9 cellular contexts compared by ENCODE assay signal in genomic region chr12:51962-52361, GRCh38. TPM values are rescaled to one million over a fixed set of nuclear protein-coding genes. Genes with fewer than 3 reads are reported as not detected.
DNase-seq lines count a peak whose midpoint lies in the region; ATAC-seq and TF ChIP-seq lines count a peak whose summit lies in the region.
"Not testable (repeated sequence)": the region's sequence is repeated elsewhere in the genome, so short reads cannot be mapped to it uniquely, and the experiment has no call there.
"Had no signal": no experiment of that assay in that cellular context is flagged by ENCODE, and none has a peak within 500 bp of the region (broad histone marks: within the 10 kb centered on the region; RNA-seq: fewer than 3 reads in every experiment).

No MANE protein-coding gene starts in this region.

- peaks cover 14% of the 10 kb centered on the region for H3K27me3 Mint-ChIP-seq in activated CD4-positive, alpha-beta T cell treated with anti-CD3 and anti-CD28 coated beads, Interleukin-2, amount 10 ng/mL, durations not matched to agents 24 days and 14 days
- peaks cover 36% of the 10 kb centered on the region for H3K27me3 Mint-ChIP-seq in endodermal cell (ENCODE audit: insufficient read depth)
- H3K27me3 Mint-ChIP-seq in neural crest cell (ENCODE audit: low read depth), result peaks cover 74% of the 10 kb centered on the region

- H3K36me3 Mint-ChIP-seq in activated CD4-positive, alpha-beta T cell treated with anti-CD3 and anti-CD28 coated beads, Interleukin-2, amount 10 ng/mL, durations not matched to agents 24 days and 14 days (ENCODE audit: low read depth); endodermal cell (ENCODE audit: low read depth); neural crest cell (ENCODE audit: low read depth): not testable (repeated sequence)

- H3K4me2 ChIP-seq in PC-3 (ENCODE audit: low read length), result not testable (repeated sequence)

- H3K4me3 Mint-ChIP-seq in activated CD4-positive, alpha-beta T cell treated with anti-CD3 and anti-CD28 coated beads, Interleukin-2, amount 10 ng/mL, durations not matched to agents 24 days and 14 days; endodermal cell; neural crest cell: not testable (repeated sequence)

- not testable (repeated sequence) for H4K20me1 ChIP-seq in PC-3 (ENCODE audit: low read length)

- H2AFZ ChIP-seq in PC-3 (ENCODE audit: low read length), result not testable (repeated sequence)

- H3K9me3 Mint-ChIP-seq in activated CD4-positive, alpha-beta T cell treated with anti-CD3 and anti-CD28 coated beads, Interleukin-2, amount 10 ng/mL, durations not matched to agents 24 days and 14 days; neural crest cell: not testable (repeated sequence)
- peaks cover 11% of the 10 kb centered on the region for H3K9me3 Mint-ChIP-seq in endodermal cell

- H3K9me2 ChIP-seq in PC-3 (replicated peaks; ENCODE audit: low read length), result not testable (repeated sequence)

- H3K9me3 ChIP-seq in PC-3 (ENCODE audit: low read length); endodermal cell (ENCODE audit: control insufficient read depth, low read length); spleen; aorta (ENCODE audit: control insufficient read depth, low read length): not testable (repeated sequence)

- H3K4me1 Mint-ChIP-seq in activated CD4-positive, alpha-beta T cell treated with anti-CD3 and anti-CD28 coated beads, Interleukin-2, amount 10 ng/mL, durations not matched to agents 24 days and 14 days; endodermal cell; neural crest cell: not testable (repeated sequence)

- peaks cover 46% of the 10 kb centered on the region for H3K27me3 ChIP-seq in PC-3 (ENCODE audit: low read length)
- peaks cover 12% of the 10 kb centered on the region for H3K27me3 ChIP-seq in endodermal cell (ENCODE audit: control insufficient read depth, insufficient read depth, low read length, poor library complexity, severe bottlenecking)
- H3K27me3 ChIP-seq in spleen (replicated peaks in 1 of 7), result peaks cover 3 to 61% (median 39%) of the 10 kb centered on the region in 7 donors
- not testable (repeated sequence) for H3K27me3 ChIP-seq in aorta (ENCODE audit: control insufficient read depth in 1 of 2, insufficient read depth in 2 of 2, low read length in 1 of 2)

- not testable (repeated sequence) for H3K4me3 ChIP-seq in PC-3 (ENCODE audit: low read length); endodermal cell (ENCODE audit: low read length); spleen; aorta (ENCODE audit: low read length in 2 of 2)

- not testable (repeated sequence) for H3K4me1 ChIP-seq in PC-3 (ENCODE audit: insufficient read depth, low read length); endodermal cell (ENCODE audit: control insufficient read depth, insufficient read depth, low read length); spleen; aorta (ENCODE audit: control insufficient read depth in 1 of 2, insufficient read depth in 2 of 2, low read length in 2 of 2)

- H3F3A ChIP-seq in PC-3 (ENCODE audit: low read length, unreplicated experiment), result not testable (repeated sequence)

- H3K79me2 ChIP-seq in PC-3 (ENCODE audit: low read length), result not testable (repeated sequence)

- not testable (repeated sequence) for H3K27ac ChIP-seq in PC-3 (ENCODE audit: low read length); endodermal cell (ENCODE audit: low read depth, low read length); spleen; aorta (ENCODE audit: low read depth in 1 of 2, low read length in 2 of 2)

- not testable (repeated sequence) for TF ChIP-seq POLR2A in spleen (IDR thresholded peaks at IDR 0.05)

- H3K27ac Mint-ChIP-seq in activated CD4-positive, alpha-beta T cell treated with anti-CD3 and anti-CD28 coated beads, Interleukin-2, amount 10 ng/mL, durations not matched to agents 24 days and 14 days; endodermal cell; neural crest cell (ENCODE audit: unreplicated experiment): not testable (repeated sequence)

- TF ChIP-seq CTCF in PC-3 (conservative IDR thresholded peaks at IDR 0.05; ENCODE audit: low read depth, low read length); endodermal cell (conservative IDR thresholded peaks at IDR 0.05); neural crest cell (conservative IDR thresholded peaks at IDR 0.05); spleen (IDR thresholded peaks at IDR 0.05 in 8 of 11, conservative IDR thresholded peaks at IDR 0.05 in 3 of 11): not testable (repeated sequence)

- ATAC-seq in PC-3, result not testable (repeated sequence)
- ATAC-seq in aorta (ENCODE audit: low FRiP score), result peak; percentile 3

- POLR2A ChIA-PET in PC-3 (lab: Charles Lee; ENCODE audit: unreplicated experiment), result not testable (repeated sequence)

- 84 to 88% methylated on average over 6 of the region's 6 CpGs for WGBS in endodermal cell (ENCODE audit: insufficient coverage in 1 of 2, insufficient read length in 1 of 2), 2 experiments
- WGBS in spleen, 5 donors, result 72 to 79% (median 75%) methylated on average over 6 of the region's 6 CpGs
- WGBS in aorta, 2 donors, result 73 to 75% methylated on average over 6 of the region's 6 CpGs

- intact Hi-C loops in PC-3 (cut with micrococcal nuclease); activated CD4-positive, alpha-beta T cell treated with anti-CD3 and anti-CD28 coated beads, Interleukin-2, amount 10 ng/mL, durations not matched to agents 24 days and 14 days (cut with micrococcal nuclease); cardiac septum (cut with DNase I); spleen (cut with DNase I; ENCODE audit: low total_unique reads); aorta (cut with DNase I): not testable (repeated sequence)

- H3K36me3 ChIP-seq in PC-3 (ENCODE audit: low read depth, low read length); endodermal cell (ENCODE audit: control insufficient read depth, insufficient read depth, low read length); spleen; aorta (ENCODE audit: control insufficient read depth in 1 of 2, insufficient read depth in 2 of 2, low read length in 1 of 2): not testable (repeated sequence)

- not testable (repeated sequence) for H3K9ac ChIP-seq in PC-3 (ENCODE audit: low read length); endodermal cell (ENCODE audit: extremely low read depth, low read length, poor library complexity, severe bottlenecking)

- DNase-seq in PC-3 (peak; percentile 1), endodermal cell (peak; percentile 41), cardiac septum (ENCODE audit: low spot score) (peak; percentile 75), neural crest cell (ENCODE audit: low read depth, low spot score) (peak; percentile 1), spleen (peak; percentile 72), aorta (peak in 1 of 2 donors; percentile 73)
- DNase-seq in activated CD4-positive, alpha-beta T cell treated with anti-CD3 and anti-CD28 coated beads, Interleukin-2, amount 10 ng/mL, durations not matched to agents 24 days and 14 days, result peak; percentile 53

- not testable (repeated sequence) for BruUV-seq in PC-3 (replicated peaks; lab: Mats Ljungman, UMichigan)

- CTCF ChIA-PET in PC-3 (lab: Charles Lee), result not testable (repeated sequence)

RNA-seq across cellular contexts. Expression of gene IQSEC3, which starts 14.6 kb away (rescaled TPM):
- 0.11 TPM in 1 of 2 replicates, not detected in the other for total RNA-seq in PC-3 (2014; rRNA removed)
- total RNA-seq in activated CD4-positive, alpha-beta T cell treated with anti-CD3 and anti-CD28 coated beads, Interleukin-2, amount 10 ng/mL, durations not matched to agents 24 days and 14 days, result 0.05 and 0.21 TPM in 2 replicates
- total RNA-seq in endodermal cell, result 1 to 10 TPM; 1.5 to 2.7 TPM
- polyA plus RNA-seq in endodermal cell (2013, experiment 1 of 2), result 1.5 TPM
- 0.95 TPM for polyA plus RNA-seq in endodermal cell (2013, experiment 2 of 2)
- total RNA-seq in cardiac septum, result 0.86 TPM
- 0.34 and 1.1 TPM in 2 replicates for total RNA-seq in neural crest cell
- 1 to 10 TPM in 4 of 7 donors, under 1 TPM in 2, not detected in 1; 0.20 to 1.6 (median 1.3) TPM for total RNA-seq in spleen
- under 1 TPM; 0.29 to 0.52 (median 0.45) TPM for polyA plus RNA-seq in spleen
- total RNA-seq in aorta, result 1 to 10 TPM; 3.0 to 6.4 TPM
- under 1 TPM in 1 of 2 donors, not detected in 1; 0.15 TPM for polyA plus RNA-seq in aorta
- total RNA-seq: A172, A673 had no signal
